Comparison of ENCODE assay signal across 1 cellular context in genomic region chr4:43837604-43838003, GRCh38.
A peak's percentile ranks its signal among the peaks of the same experiment; 100 is the strongest.
TF ChIP-seq lines count a peak whose summit lies in the region.

No MANE protein-coding gene starts in this region.

TF ChIP-seq in liver, 16 proteins besides CTCF, POLR2A, EP300 and RAD21 (continued from another document):
- TF ChIP-seq REST (IDR thresholded peaks at IDR 0.05) (no peak), HNF4G (IDR thresholded peaks at IDR 0.05) (peak; percentile 75), MAX (IDR thresholded peaks at IDR 0.05) (no peak)
